ENCODE assay signal across 1 cellular context in genomic region chr1:2525896-2526823, GRCh38.
TF ChIP-seq lines count a peak whose summit lies in the region.

TSS of gene PANK4 (minus strand) at chr1:2526596. CDS start at chr1:2526587, 9 bp downstream.

TF ChIP-seq in HepG2, 621 proteins besides CTCF, POLR2A, EP300 and RAD21 (continued from another document and continues in another):
- TF ChIP-seq, protein P1, sequence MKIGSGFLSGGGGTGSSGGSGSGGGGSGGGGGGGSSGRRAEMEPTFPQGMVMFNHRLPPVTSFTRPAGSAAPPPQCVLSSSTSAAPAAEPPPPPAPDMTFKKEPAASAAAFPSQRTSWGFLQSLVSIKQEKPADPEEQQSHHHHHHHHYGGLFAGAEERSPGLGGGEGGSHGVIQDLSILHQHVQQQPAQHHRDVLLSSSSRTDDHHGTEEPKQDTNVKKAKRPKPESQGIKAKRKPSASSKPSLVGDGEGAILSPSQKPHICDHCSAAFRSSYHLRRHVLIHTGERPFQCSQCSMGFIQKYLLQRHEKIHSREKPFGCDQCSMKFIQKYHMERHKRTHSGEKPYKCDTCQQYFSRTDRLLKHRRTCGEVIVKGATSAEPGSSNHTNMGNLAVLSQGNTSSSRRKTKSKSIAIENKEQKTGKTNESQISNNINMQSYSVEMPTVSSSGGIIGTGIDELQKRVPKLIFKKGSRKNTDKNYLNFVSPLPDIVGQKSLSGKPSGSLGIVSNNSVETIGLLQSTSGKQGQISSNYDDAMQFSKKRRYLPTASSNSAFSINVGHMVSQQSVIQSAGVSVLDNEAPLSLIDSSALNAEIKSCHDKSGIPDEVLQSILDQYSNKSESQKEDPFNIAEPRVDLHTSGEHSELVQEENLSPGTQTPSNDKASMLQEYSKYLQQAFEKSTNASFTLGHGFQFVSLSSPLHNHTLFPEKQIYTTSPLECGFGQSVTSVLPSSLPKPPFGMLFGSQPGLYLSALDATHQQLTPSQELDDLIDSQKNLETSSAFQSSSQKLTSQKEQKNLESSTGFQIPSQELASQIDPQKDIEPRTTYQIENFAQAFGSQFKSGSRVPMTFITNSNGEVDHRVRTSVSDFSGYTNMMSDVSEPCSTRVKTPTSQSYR (CRISPR knock-in tag; IDR thresholded peaks at IDR 0.05; ENCODE audit: borderline replicate concordance), result peak; percentile 50
- peak; percentile 84; the same call in 1 of the 2 replicates for TF ChIP-seq ZNF274 (CRISPR knock-in tag; IDR thresholded peaks at IDR 0.05)
- TF ChIP-seq ZFY (CRISPR knock-in tag; IDR thresholded peaks at IDR 0.05), result peak; percentile 94
- TF ChIP-seq ZBTB34 (CRISPR knock-in tag; IDR thresholded peaks at IDR 0.05), result no peak
- TF ChIP-seq POLR2G (IDR thresholded peaks at IDR 0.05; ENCODE audit: low read depth, low read length), result peak; percentile 75
- TF ChIP-seq PHF8 (CRISPR knock-in tag; IDR thresholded peaks at IDR 0.05), result peak; percentile 69
- peak; percentile 59; the same call in 1 of the 2 replicates for TF ChIP-seq YEATS4 (CRISPR knock-in tag; IDR thresholded peaks at IDR 0.05; ENCODE audit: borderline replicate concordance)
- peak; percentile 81 for TF ChIP-seq POLR2AphosphoS5 (IDR thresholded peaks at IDR 0.05; ENCODE audit: low read depth, low read length)
- no peak; the same call in 1 of the 2 replicates for TF ChIP-seq KDM5B (CRISPR knock-in tag; IDR thresholded peaks at IDR 0.05; ENCODE audit: borderline replicate concordance)
- no peak for TF ChIP-seq ZNF770 (CRISPR knock-in tag; IDR thresholded peaks at IDR 0.05)
- TF ChIP-seq PATZ1 (CRISPR knock-in tag; IDR thresholded peaks at IDR 0.05), result peak; percentile 63; the same call in 1 of the 2 replicates
- TF ChIP-seq SNAPC2 (CRISPR knock-in tag; IDR thresholded peaks at IDR 0.05), result peak; percentile 49
- no peak for TF ChIP-seq ZSCAN20 (CRISPR knock-in tag; IDR thresholded peaks at IDR 0.05; ENCODE audit: borderline replicate concordance)
- peak; percentile 21; the same call in 1 of the 2 replicates for TF ChIP-seq SIN3B (IDR thresholded peaks at IDR 0.05; ENCODE audit: low read length)
- TF ChIP-seq KLF12 (CRISPR knock-in tag; IDR thresholded peaks at IDR 0.05; ENCODE audit: borderline replicate concordance), result no peak
- TF ChIP-seq MAZ (IDR thresholded peaks at IDR 0.05; ENCODE audit: borderline replicate concordance, low read depth, low read length), result no peak
- TF ChIP-seq MAZ (CRISPR knock-in tag; IDR thresholded peaks at IDR 0.05; ENCODE audit: low read depth), result peak; percentile 27; the same call in 1 of the 2 replicates
- TF ChIP-seq, protein P2, sequence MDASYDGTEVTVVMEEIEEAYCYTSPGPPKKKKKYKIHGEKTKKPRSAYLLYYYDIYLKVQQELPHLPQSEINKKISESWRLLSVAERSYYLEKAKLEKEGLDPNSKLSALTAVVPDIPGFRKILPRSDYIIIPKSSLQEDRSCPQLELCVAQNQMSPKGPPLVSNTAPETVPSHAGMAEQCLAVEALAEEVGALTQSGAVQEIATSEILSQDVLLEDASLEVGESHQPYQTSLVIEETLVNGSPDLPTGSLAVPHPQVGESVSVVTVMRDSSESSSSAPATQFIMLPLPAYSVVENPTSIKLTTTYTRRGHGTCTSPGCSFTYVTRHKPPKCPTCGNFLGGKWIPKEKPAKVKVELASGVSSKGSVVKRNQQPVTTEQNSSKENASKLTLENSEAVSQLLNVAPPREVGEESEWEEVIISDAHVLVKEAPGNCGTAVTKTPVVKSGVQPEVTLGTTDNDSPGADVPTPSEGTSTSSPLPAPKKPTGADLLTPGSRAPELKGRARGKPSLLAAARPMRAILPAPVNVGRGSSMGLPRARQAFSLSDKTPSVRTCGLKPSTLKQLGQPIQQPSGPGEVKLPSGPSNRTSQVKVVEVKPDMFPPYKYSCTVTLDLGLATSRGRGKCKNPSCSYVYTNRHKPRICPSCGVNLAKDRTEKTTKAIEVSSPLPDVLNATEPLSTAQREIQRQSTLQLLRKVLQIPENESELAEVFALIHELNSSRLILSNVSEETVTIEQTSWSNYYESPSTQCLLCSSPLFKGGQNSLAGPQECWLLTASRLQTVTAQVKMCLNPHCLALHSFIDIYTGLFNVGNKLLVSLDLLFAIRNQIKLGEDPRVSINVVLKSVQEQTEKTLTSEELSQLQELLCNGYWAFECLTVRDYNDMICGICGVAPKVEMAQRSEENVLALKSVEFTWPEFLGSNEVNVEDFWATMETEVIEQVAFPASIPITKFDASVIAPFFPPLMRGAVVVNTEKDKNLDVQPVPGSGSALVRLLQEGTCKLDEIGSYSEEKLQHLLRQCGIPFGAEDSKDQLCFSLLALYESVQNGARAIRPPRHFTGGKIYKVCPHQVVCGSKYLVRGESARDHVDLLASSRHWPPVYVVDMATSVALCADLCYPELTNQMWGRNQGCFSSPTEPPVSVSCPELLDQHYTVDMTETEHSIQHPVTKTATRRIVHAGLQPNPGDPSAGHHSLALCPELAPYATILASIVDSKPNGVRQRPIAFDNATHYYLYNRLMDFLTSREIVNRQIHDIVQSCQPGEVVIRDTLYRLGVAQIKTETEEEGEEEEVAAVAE (CRISPR knock-in tag; IDR thresholded peaks at IDR 0.05; ENCODE audit: borderline replicate concordance), result no peak
- TF ChIP-seq ARNT2 (CRISPR knock-in tag; IDR thresholded peaks at IDR 0.05; ENCODE audit: low read depth), result 0 out of 2 replicates have a peak, but pooled peaks have one; percentile 45
- peak; percentile 15; the same call in 1 of the 2 replicates for TF ChIP-seq SALL1 (CRISPR knock-in tag; IDR thresholded peaks at IDR 0.05)
- TF ChIP-seq, protein P3, sequence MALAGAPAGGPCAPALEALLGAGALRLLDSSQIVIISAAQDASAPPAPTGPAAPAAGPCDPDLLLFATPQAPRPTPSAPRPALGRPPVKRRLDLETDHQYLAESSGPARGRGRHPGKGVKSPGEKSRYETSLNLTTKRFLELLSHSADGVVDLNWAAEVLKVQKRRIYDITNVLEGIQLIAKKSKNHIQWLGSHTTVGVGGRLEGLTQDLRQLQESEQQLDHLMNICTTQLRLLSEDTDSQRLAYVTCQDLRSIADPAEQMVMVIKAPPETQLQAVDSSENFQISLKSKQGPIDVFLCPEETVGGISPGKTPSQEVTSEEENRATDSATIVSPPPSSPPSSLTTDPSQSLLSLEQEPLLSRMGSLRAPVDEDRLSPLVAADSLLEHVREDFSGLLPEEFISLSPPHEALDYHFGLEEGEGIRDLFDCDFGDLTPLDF (CRISPR knock-in tag; IDR thresholded peaks at IDR 0.05), result peak; percentile 61; the same call in 1 of the 2 replicates
- TF ChIP-seq MXD4 (CRISPR knock-in tag; IDR thresholded peaks at IDR 0.05), result no peak
- no peak for TF ChIP-seq TBX3 (IDR thresholded peaks at IDR 0.05; ENCODE audit: borderline replicate concordance)
- peak; percentile 39; the same call in 1 of the 2 replicates for TF ChIP-seq ZBTB14 (CRISPR knock-in tag; IDR thresholded peaks at IDR 0.05)
- no peak for TF ChIP-seq ZNF782 (CRISPR knock-in tag; IDR thresholded peaks at IDR 0.05; ENCODE audit: borderline replicate concordance)
- TF ChIP-seq, protein P4, sequence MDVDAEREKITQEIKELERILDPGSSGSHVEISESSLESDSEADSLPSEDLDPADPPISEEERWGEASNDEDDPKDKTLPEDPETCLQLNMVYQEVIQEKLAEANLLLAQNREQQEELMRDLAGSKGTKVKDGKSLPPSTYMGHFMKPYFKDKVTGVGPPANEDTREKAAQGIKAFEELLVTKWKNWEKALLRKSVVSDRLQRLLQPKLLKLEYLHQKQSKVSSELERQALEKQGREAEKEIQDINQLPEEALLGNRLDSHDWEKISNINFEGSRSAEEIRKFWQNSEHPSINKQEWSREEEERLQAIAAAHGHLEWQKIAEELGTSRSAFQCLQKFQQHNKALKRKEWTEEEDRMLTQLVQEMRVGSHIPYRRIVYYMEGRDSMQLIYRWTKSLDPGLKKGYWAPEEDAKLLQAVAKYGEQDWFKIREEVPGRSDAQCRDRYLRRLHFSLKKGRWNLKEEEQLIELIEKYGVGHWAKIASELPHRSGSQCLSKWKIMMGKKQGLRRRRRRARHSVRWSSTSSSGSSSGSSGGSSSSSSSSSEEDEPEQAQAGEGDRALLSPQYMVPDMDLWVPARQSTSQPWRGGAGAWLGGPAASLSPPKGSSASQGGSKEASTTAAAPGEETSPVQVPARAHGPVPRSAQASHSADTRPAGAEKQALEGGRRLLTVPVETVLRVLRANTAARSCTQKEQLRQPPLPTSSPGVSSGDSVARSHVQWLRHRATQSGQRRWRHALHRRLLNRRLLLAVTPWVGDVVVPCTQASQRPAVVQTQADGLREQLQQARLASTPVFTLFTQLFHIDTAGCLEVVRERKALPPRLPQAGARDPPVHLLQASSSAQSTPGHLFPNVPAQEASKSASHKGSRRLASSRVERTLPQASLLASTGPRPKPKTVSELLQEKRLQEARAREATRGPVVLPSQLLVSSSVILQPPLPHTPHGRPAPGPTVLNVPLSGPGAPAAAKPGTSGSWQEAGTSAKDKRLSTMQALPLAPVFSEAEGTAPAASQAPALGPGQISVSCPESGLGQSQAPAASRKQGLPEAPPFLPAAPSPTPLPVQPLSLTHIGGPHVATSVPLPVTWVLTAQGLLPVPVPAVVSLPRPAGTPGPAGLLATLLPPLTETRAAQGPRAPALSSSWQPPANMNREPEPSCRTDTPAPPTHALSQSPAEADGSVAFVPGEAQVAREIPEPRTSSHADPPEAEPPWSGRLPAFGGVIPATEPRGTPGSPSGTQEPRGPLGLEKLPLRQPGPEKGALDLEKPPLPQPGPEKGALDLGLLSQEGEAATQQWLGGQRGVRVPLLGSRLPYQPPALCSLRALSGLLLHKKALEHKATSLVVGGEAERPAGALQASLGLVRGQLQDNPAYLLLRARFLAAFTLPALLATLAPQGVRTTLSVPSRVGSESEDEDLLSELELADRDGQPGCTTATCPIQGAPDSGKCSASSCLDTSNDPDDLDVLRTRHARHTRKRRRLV (CRISPR knock-in tag; IDR thresholded peaks at IDR 0.05), result peak; percentile 94
- TF ChIP-seq, protein P5, sequence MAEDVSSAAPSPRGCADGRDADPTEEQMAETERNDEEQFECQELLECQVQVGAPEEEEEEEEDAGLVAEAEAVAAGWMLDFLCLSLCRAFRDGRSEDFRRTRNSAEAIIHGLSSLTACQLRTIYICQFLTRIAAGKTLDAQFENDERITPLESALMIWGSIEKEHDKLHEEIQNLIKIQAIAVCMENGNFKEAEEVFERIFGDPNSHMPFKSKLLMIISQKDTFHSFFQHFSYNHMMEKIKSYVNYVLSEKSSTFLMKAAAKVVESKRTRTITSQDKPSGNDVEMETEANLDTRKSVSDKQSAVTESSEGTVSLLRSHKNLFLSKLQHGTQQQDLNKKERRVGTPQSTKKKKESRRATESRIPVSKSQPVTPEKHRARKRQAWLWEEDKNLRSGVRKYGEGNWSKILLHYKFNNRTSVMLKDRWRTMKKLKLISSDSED (CRISPR knock-in tag; IDR thresholded peaks at IDR 0.05), result 0 out of 2 replicates have a peak, but pooled peaks have one; percentile 28
- TF ChIP-seq RBFOX2 (IDR thresholded peaks at IDR 0.05; ENCODE audit: low read depth, low read length), result peak; percentile 77
- TF ChIP-seq HOMEZ (CRISPR knock-in tag; IDR thresholded peaks at IDR 0.05; ENCODE audit: low read depth), result no peak
